ENCODE assay signal across 8 cellular contexts in the genomic region with DNA sequence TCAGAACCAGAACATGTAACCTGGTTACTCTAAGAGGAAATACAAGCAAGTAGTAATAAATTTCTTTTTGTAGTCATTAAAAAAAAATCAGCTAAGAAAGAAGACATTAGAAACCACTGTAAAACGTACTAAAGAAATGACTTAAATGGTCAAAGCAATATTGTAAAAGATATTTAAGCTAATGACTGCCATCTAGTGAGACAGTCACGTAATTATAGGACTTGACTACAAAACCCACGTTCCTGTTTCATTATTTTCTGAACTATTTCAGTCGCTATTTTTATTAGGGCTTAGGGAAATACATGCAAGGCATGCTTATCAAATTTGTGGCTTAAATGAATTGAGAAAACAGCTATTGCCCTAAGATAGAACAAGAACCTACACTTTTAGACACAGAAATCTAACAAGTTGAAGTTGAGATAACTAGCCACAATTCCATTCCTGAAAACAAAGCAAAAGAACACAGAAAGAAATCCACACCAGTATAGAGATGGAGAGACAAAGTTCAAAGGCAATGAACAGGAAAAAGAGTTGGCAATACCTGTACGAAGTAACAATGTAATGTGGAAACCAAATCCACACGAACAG. TPM values are rescaled to one million over a fixed set of nuclear protein-coding genes. Genes with fewer than 3 reads are reported as not detected.
DNase-seq lines count a peak whose midpoint lies in the region; ATAC-seq and TF ChIP-seq lines count a peak whose summit lies in the region.

No MANE protein-coding gene starts in this region.

- no peaks in the 10 kb centered on the region for H3K4me1 ChIP-seq in suprapubic skin

- peak; percentile 13 for DNase-seq in NCI-H1436 (lab: John Stamatoyannopoulos, UW)
- peak; percentile 36 for DNase-seq in amniotic stem cell (lab: John Stamatoyannopoulos, UW)
- no peak for DNase-seq in left lobe of liver (ENCODE audit: low spot score)
- no peak for DNase-seq in suprapubic skin (ENCODE audit: low spot score in 2 of 2)
- no peak for DNase-seq in GM19238 (ENCODE audit: insufficient read length, low spot score)
- DNase-seq in NK-92 treated with Interleukin-12 subunit alpha and Interleukin-12 subunit beta, amount 100 ng/mL, for 24 hours (lab: John Stamatoyannopoulos, UW), result no peak

- TF ChIP-seq CTCF in C4-2B (conservative IDR thresholded peaks at IDR 0.05) (peak; percentile 69), suprapubic skin (IDR thresholded peaks at IDR 0.05) (peak in 1 of 2 donors; percentile 21)

- WGBS in suprapubic skin, result 30% methylated on average over 6 of the region's 6 CpGs

- H3K27ac ChIP-seq in C4-2B, result no peak overlapping the region
- no peak overlapping the region for H3K27ac ChIP-seq in suprapubic skin

- no peak for TF ChIP-seq POLR2A in suprapubic skin (IDR thresholded peaks at IDR 0.05)

- TF ChIP-seq EP300 in suprapubic skin (IDR thresholded peaks at IDR 0.05), result no peak

- no peaks in the 10 kb centered on the region for H3K27me3 ChIP-seq in suprapubic skin

- no peak overlapping the region for H3K4me3 ChIP-seq in suprapubic skin

- no peaks in the 10 kb centered on the region for H3K9me3 ChIP-seq in suprapubic skin

- peaks cover 48% of the 10 kb centered on the region for H3K36me3 ChIP-seq in suprapubic skin

- peak; percentile 66 for ATAC-seq in GM18907 (IDR thresholded peaks at IDR 0.05; ENCODE audit: unreplicated experiment)
- peak; percentile 64 for ATAC-seq in left lobe of liver

RNA-seq across cellular contexts. Expression of gene ALG5, which starts 17.9 kb away (rescaled TPM):
- total RNA-seq in left lobe of liver, result 22.5 TPM
- 10 to 100 TPM in 3 of 4 donors, 1 to 10 TPM in 1; 9.3 to 20.6 (median 16.7) TPM for total RNA-seq in suprapubic skin

RNA-seq across cellular contexts. Expression of gene EXOSC8, which starts 19.3 kb away (rescaled TPM):
- total RNA-seq in left lobe of liver, result 10.2 TPM
- total RNA-seq in suprapubic skin, result 100 to 1,000 TPM in 1 of 4 donors, 10 to 100 TPM in 3; 21.8 to 136 (median 23.4) TPM

Comparison
In these comparisons a context has a peak if more than half of its experiments do, and no peak if none do; other contexts are left out.
1. DNase-seq: peak in NCI-H1436 (single experiment) and amniotic stem cell (single experiment); none in left lobe of liver (single experiment), suprapubic skin (0 of 2), GM19238 (single experiment) and NK-92 treated with Interleukin-12 subunit alpha and Interleukin-12 subunit beta, amount 100 ng/mL, for 24 hours (single experiment).